Comparison of ENCODE assay signal across 8 cellular contexts in genomic region chr10:62779487-62780248, GRCh38. TPM values are rescaled to one million over a fixed set of nuclear protein-coding genes. Genes with fewer than 3 reads are reported as not detected.
DNase-seq lines count a peak whose midpoint lies in the region; ATAC-seq and FAIRE-seq lines count a peak whose summit lies in the region.

No MANE protein-coding gene starts in this region.

- no peaks in the 10 kb centered on the region for H3K36me3 ChIP-seq in H7 (replicated peaks; ENCODE audit: control insufficient read depth, insufficient read depth, low read length)

- H3K36me3 Mint-ChIP-seq in memory B cell: peaks cover 4% of the 10 kb centered on the region

- H3K4me3 ChIP-seq in H7 (ENCODE audit: insufficient read depth, low read depth, low read length): no peak overlapping the region

- FAIRE-seq in HTR-8/SVneo (lab: Jason Lieb, UNC): no peak

- peaks cover 2% of the 10 kb centered on the region for H3K9me3 Mint-ChIP-seq in memory B cell

- no peaks in the 10 kb centered on the region for H3K27me3 ChIP-seq in H7 (ENCODE audit: control insufficient read depth, insufficient read depth, low read length)

- peak overlapping the region; percentile 14 for H3K4me3 Mint-ChIP-seq in memory B cell

- DNase-seq in AG08395 (ENCODE audit: low spot score) (peak; percentile 5), memory B cell (ENCODE audit: low spot score in 2 of 2) (peak; percentile 64 to 85), anterior cingulate cortex (lab: John Stamatoyannopoulos, UW) (no peak), H7 (no peak), HTR-8/SVneo (ENCODE audit: insufficient read length, low spot score) (no peak)
- DNase-seq in activated CD8-positive, alpha-beta memory T cell treated with anti-CD3 and anti-CD28 coated beads, Interleukin-2, amount 50 U/mL, for 1 hour (ENCODE audit: extremely low read depth): peak; percentile 81

- H3K27me3 Mint-ChIP-seq in memory B cell: no peaks in the 10 kb centered on the region

- peaks cover 20% of the 10 kb centered on the region for H3K4me1 Mint-ChIP-seq in memory B cell

- H3K27ac Mint-ChIP-seq in memory B cell: peak overlapping the region; percentile 76

- ATAC-seq in GM19452 (IDR thresholded peaks at IDR 0.05; ENCODE audit: unreplicated experiment): peak; percentile 94
- ATAC-seq in HG03565 (IDR thresholded peaks at IDR 0.05; ENCODE audit: unreplicated experiment): peak; percentile 87
- ATAC-seq in memory B cell (ENCODE audit: low read depth): peak; percentile 99

RNA-seq across cellular contexts. Expression of gene ADO, which starts 24.9 kb away (rescaled TPM):
- total RNA-seq in H7 (2014; rRNA removed; shearing (Covaris generic)): 48.5 and 51.0 TPM in 2 replicates

RNA-seq across cellular contexts. Expression of gene EGR2, which starts 36.5 kb away (rescaled TPM):
- total RNA-seq in H7 (2014; rRNA removed; shearing (Covaris generic)): 0.14 and 0.96 TPM in 2 replicates

Comparison
In these comparisons a context has a peak if more than half of its experiments do, and no peak if none do; other contexts are left out.
1. DNase-seq: peak in AG08395 (single experiment), activated CD8-positive, alpha-beta memory T cell treated with anti-CD3 and anti-CD28 coated beads, Interleukin-2, amount 50 U/mL, for 1 hour (single experiment) and memory B cell (2 of 2); none in anterior cingulate cortex (0 of 58), H7 (single experiment) and HTR-8/SVneo (single experiment).
2. Peak in every context shown above with its lines, with median percentiles within 50 percentile points of each other: ATAC-seq.